1 cellular context compared by ENCODE assay signal in the genomic region with DNA sequence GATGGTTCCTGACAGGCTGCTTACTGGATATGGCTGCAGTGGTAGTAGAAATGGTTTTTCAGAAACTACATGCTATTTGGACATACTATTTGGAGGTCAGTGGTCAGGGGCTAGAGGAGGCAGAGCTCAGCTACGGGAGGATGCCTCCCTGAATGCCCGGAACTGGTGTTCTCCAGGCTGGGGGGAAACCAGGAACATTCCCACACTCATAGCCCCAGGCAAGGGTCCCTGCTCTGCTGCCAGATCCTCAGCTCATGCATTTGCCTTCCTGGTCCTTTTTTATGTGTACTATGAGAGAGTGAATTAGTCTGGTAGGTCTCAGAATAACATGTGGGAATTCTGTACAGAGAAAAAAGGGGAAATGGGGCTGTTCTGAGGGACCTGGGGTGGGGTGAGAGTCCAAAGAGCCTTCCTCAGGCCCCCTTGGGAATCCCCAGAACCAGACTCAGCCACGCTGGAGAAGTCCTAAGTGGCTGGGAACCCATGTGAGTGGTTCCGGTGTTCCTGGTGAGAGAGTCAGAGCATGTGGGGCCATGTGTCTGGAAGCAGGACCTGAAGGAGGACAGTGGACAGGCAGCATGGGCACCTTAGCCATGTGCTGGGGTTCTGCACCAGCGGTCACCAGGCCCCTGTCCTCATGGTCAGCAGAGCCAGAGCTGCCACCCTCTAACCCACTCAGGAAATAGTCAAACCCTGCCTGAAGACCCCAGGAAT.
A peak's percentile ranks its signal among the peaks of the same experiment; 100 is the strongest.
TF ChIP-seq lines count a peak whose summit lies in the region.

No MANE protein-coding gene starts in this region.

TF ChIP-seq in HepG2, 621 proteins besides CTCF, POLR2A, EP300 and RAD21:
- TF ChIP-seq BHLHE40 (IDR thresholded peaks at IDR 0.05; ENCODE audit: low read length) (no peak), ZEB1 (IDR thresholded peaks at IDR 0.05; ENCODE audit: insufficient replicate concordance, low read depth) (no peak), TBX2 (CRISPR knock-in tag; IDR thresholded peaks at IDR 0.05; ENCODE audit: borderline replicate concordance) (0 out of 2 replicates have a peak, but pooled peaks have one; percentile 35), FLYWCH1 (CRISPR knock-in tag; IDR thresholded peaks at IDR 0.05) (0 out of 2 replicates have a peak, but pooled peaks have one; percentile 32), MYNN (CRISPR knock-in tag; IDR thresholded peaks at IDR 0.05; ENCODE audit: low read depth) (no peak)
- TF ChIP-seq, protein P1, sequence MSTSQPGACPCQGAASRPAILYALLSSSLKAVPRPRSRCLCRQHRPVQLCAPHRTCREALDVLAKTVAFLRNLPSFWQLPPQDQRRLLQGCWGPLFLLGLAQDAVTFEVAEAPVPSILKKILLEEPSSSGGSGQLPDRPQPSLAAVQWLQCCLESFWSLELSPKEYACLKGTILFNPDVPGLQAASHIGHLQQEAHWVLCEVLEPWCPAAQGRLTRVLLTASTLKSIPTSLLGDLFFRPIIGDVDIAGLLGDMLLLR (CRISPR knock-in tag; IDR thresholded peaks at IDR 0.05), result 0 out of 2 replicates have a peak, but pooled peaks have one; percentile 16
- TF ChIP-seq, protein P2, sequence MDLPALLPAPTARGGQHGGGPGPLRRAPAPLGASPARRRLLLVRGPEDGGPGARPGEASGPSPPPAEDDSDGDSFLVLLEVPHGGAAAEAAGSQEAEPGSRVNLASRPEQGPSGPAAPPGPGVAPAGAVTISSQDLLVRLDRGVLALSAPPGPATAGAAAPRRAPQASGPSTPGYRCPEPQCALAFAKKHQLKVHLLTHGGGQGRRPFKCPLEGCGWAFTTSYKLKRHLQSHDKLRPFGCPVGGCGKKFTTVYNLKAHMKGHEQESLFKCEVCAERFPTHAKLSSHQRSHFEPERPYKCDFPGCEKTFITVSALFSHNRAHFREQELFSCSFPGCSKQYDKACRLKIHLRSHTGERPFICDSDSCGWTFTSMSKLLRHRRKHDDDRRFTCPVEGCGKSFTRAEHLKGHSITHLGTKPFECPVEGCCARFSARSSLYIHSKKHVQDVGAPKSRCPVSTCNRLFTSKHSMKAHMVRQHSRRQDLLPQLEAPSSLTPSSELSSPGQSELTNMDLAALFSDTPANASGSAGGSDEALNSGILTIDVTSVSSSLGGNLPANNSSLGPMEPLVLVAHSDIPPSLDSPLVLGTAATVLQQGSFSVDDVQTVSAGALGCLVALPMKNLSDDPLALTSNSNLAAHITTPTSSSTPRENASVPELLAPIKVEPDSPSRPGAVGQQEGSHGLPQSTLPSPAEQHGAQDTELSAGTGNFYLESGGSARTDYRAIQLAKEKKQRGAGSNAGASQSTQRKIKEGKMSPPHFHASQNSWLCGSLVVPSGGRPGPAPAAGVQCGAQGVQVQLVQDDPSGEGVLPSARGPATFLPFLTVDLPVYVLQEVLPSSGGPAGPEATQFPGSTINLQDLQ (CRISPR knock-in tag; IDR thresholded peaks at IDR 0.05), result peak; percentile 39; the same call in 1 of the 2 replicates
- TF ChIP-seq, protein P3, sequence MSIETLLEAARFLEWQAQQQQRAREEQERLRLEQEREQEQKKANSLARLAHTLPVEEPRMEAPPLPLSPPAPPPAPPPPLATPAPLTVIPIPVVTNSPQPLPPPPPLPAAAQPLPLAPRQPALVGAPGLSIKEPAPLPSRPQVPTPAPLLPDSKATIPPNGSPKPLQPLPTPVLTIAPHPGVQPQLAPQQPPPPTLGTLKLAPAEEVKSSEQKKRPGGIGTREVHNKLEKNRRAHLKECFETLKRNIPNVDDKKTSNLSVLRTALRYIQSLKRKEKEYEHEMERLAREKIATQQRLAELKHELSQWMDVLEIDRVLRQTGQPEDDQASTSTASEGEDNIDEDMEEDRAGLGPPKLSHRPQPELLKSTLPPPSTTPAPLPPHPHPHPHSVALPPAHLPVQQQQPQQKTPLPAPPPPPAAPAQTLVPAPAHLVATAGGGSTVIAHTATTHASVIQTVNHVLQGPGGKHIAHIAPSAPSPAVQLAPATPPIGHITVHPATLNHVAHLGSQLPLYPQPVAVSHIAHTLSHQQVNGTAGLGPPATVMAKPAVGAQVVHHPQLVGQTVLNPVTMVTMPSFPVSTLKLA (IDR thresholded peaks at IDR 0.05), result peak; percentile 54
- TF ChIP-seq, protein P4, sequence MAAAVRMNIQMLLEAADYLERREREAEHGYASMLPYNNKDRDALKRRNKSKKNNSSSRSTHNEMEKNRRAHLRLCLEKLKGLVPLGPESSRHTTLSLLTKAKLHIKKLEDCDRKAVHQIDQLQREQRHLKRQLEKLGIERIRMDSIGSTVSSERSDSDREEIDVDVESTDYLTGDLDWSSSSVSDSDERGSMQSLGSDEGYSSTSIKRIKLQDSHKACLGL (CRISPR knock-in tag; IDR thresholded peaks at IDR 0.05), result 0 out of 2 replicates have a peak, but pooled peaks have one; percentile 47
- TF ChIP-seq, protein P5, sequence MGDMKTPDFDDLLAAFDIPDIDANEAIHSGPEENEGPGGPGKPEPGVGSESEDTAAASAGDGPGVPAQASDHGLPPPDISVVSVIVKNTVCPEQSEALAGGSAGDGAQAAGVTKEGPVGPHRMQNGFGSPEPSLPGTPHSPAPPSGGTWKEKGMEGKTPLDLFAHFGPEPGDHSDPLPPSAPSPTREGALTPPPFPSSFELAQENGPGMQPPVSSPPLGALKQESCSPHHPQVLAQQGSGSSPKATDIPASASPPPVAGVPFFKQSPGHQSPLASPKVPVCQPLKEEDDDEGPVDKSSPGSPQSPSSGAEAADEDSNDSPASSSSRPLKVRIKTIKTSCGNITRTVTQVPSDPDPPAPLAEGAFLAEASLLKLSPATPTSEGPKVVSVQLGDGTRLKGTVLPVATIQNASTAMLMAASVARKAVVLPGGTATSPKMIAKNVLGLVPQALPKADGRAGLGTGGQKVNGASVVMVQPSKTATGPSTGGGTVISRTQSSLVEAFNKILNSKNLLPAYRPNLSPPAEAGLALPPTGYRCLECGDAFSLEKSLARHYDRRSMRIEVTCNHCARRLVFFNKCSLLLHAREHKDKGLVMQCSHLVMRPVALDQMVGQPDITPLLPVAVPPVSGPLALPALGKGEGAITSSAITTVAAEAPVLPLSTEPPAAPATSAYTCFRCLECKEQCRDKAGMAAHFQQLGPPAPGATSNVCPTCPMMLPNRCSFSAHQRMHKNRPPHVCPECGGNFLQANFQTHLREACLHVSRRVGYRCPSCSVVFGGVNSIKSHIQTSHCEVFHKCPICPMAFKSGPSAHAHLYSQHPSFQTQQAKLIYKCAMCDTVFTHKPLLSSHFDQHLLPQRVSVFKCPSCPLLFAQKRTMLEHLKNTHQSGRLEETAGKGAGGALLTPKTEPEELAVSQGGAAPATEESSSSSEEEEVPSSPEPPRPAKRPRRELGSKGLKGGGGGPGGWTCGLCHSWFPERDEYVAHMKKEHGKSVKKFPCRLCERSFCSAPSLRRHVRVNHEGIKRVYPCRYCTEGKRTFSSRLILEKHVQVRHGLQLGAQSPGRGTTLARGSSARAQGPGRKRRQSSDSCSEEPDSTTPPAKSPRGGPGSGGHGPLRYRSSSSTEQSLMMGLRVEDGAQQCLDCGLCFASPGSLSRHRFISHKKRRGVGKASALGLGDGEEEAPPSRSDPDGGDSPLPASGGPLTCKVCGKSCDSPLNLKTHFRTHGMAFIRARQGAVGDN (CRISPR knock-in tag; IDR thresholded peaks at IDR 0.05), result peak; percentile 29; the same call in 1 of the 2 replicates
